Comparison of ENCODE assay signal across 21 cellular contexts in genomic region chr3:99269606-99270355, GRCh38.
A peak's percentile ranks its signal among the peaks of the same experiment; 100 is the strongest.
DNase-seq lines count a peak whose midpoint lies in the region; ATAC-seq and TF ChIP-seq lines count a peak whose summit lies in the region.
"Had no signal": no experiment of that assay in that cellular context is flagged by ENCODE, and none has a peak within 500 bp of the region (broad histone marks: within the 10 kb centered on the region; RNA-seq: fewer than 3 reads in every experiment).

No MANE protein-coding gene starts in this region.

- peak; percentile 65 for DNase-seq in GM23248
- peak; percentile 89 for DNase-seq in esophagus muscularis mucosa (ENCODE audit: extremely low spot score)
- DNase-seq in right cardiac atrium: peak; percentile 41 to 81 (median 55)
- DNase-seq in superior temporal gyrus (ENCODE audit: extremely low spot score): peak; percentile 36
- DNase-seq in ovary: no peak
- DNase-seq in smooth muscle cell (lab: John Stamatoyannopoulos, UW; ENCODE audit: unreplicated experiment): no peak
- no peak for DNase-seq in mucosa of descending colon
- DNase-seq: activated CD4-positive, alpha-beta memory T cell treated with anti-CD3 and anti-CD28 coated beads for 36 hours; activated naive CD4-positive, alpha-beta T cell treated with Interleukin-2 at 50 U/mL for 16 hours; Calu3; HCEC 1CT; hippocampal formation; islet precursor cell; MM.1S; NCI-H1694 treated with DMSO at 0.1 percent for 48 hours; NCI-H446; right lobe of liver; stimulated activated CD4-positive, alpha-beta T cell treated with anti-CD3 and anti-CD28 coated beads, Interleukin-1b, Interleukin-23, amount 100 ng/mL, for 48 hours; WERI-Rb-1 had no signal

- H3K36me3 ChIP-seq in GM23248 (ENCODE audit: low read depth) (no peaks in the 10 kb centered on the region), esophagus muscularis mucosa (no peaks in the 10 kb centered on the region), ovary (no peaks in the 10 kb centered on the region), smooth muscle cell (ENCODE audit: low read depth) (no peaks in the 10 kb centered on the region), mucosa of descending colon (ENCODE audit: low read depth) (no peaks in the 10 kb centered on the region)
- H3K36me3 ChIP-seq: right lobe of liver, WERI-Rb-1 had no signal

- H3F3A ChIP-seq in GM23248 (ENCODE audit: insufficient read depth): peaks cover 7% of the 10 kb centered on the region; the same call in 1 of the 2 replicates
- no peaks in the 10 kb centered on the region for H3F3A ChIP-seq in smooth muscle cell (ENCODE audit: low read depth)

- H3K9ac ChIP-seq in GM23248 (no peak overlapping the region), smooth muscle cell (ENCODE audit: low read depth) (no peak overlapping the region)

- ATAC-seq in right cardiac atrium (peak; percentile 85 to 98), HG02623 (IDR thresholded peaks at IDR 0.05; ENCODE audit: unreplicated experiment) (no peak), mucosa of descending colon (no peak)
- ATAC-seq: right lobe of liver had no signal

- H3K79me2 ChIP-seq in GM23248 (ENCODE audit: insufficient read depth) (no peaks in the 10 kb centered on the region), smooth muscle cell (ENCODE audit: low read depth) (no peaks in the 10 kb centered on the region)

- H3K9me3 ChIP-seq in GM23248 (ENCODE audit: low read depth): no peaks in the 10 kb centered on the region
- no peaks in the 10 kb centered on the region for H3K9me3 ChIP-seq in esophagus muscularis mucosa
- H3K9me3 ChIP-seq in right cardiac atrium (ENCODE audit: control insufficient read depth, low read length): no peaks in the 10 kb centered on the region
- no peaks in the 10 kb centered on the region for H3K9me3 ChIP-seq in ovary
- H3K9me3 ChIP-seq in smooth muscle cell (replicated peaks; ENCODE audit: low read depth): no peaks in the 10 kb centered on the region
- H3K9me3 ChIP-seq in mucosa of descending colon: no peaks in the 10 kb centered on the region
- H3K9me3 ChIP-seq: right lobe of liver had no signal

- peaks cover 4% of the 10 kb centered on the region; the same call in 1 of the 2 replicates for H3K9me2 ChIP-seq in GM23248 (ENCODE audit: insufficient read depth)

- in situ Hi-C loops in GM23248 (cut with MboI): no loop called here

- intact Hi-C loops in esophagus muscularis mucosa (cut with DNase I) (no loop called here), right cardiac atrium (cut with DNase I) (no loop called here), ovary (cut with DNase I) (no loop called here), mucosa of descending colon (cut with DNase I, micrococcal nuclease) (no loop called here)

- TF ChIP-seq POLR2A in esophagus muscularis mucosa (IDR thresholded peaks at IDR 0.05; ENCODE audit: low read depth): no peak
- no peak for TF ChIP-seq POLR2A in ovary (IDR thresholded peaks at IDR 0.05)

- H2AFZ ChIP-seq in GM23248: peak overlapping the region; percentile 21; the same call in 1 of the 2 replicates
- H2AFZ ChIP-seq in smooth muscle cell (ENCODE audit: low read depth): no peak overlapping the region

- no peak for TF ChIP-seq CTCF in esophagus muscularis mucosa (IDR thresholded peaks at IDR 0.05)
- no peak for TF ChIP-seq CTCF in ovary (IDR thresholded peaks at IDR 0.05)
- TF ChIP-seq CTCF in smooth muscle cell (IDR thresholded peaks at IDR 0.05; ENCODE audit: borderline replicate concordance, insufficient read depth, poor library complexity, severe bottlenecking): no peak
- no peak for TF ChIP-seq CTCF in mucosa of descending colon (IDR thresholded peaks at IDR 0.05)

- no peak for TF ChIP-seq EP300 in esophagus muscularis mucosa (IDR thresholded peaks at IDR 0.05)
- no peak for TF ChIP-seq EP300 in ovary (IDR thresholded peaks at IDR 0.05)

- H3K4me2 ChIP-seq in GM23248 (ENCODE audit: unreplicated experiment) (peak overlapping the region; percentile 19), smooth muscle cell (no peak overlapping the region)

- 15 to 17% methylated on average over 9 of the region's 9 CpGs for WGBS in GM23248 (ENCODE audit: low coverage in 1 of 2, low lambda C conversion rate in 2 of 2, missing lambda C conversion rate in 2 of 2), 2 experiments
- 73% methylated on average over 9 of the region's 9 CpGs for WGBS in esophagus muscularis mucosa
- WGBS in right cardiac atrium: 61% methylated on average over 9 of the region's 9 CpGs
- 61 to 83% (median 72%) methylated on average over 9 of the region's 9 CpGs for WGBS in ovary, 3 donors
- 72% methylated on average over 9 of the region's 9 CpGs for WGBS in smooth muscle cell (ENCODE audit: low lambda C conversion rate)

- H4K20me1 ChIP-seq in GM23248 (ENCODE audit: insufficient read depth): no peaks in the 10 kb centered on the region
- H4K20me1 ChIP-seq in smooth muscle cell (ENCODE audit: low read depth): no peaks in the 10 kb centered on the region

- H3K27me3 ChIP-seq in GM23248 (replicated peaks; ENCODE audit: insufficient read depth) (no peaks in the 10 kb centered on the region), esophagus muscularis mucosa (no peaks in the 10 kb centered on the region), right cardiac atrium (ENCODE audit: control insufficient read depth, insufficient read depth) (no peaks in the 10 kb centered on the region), ovary (no peaks in the 10 kb centered on the region), smooth muscle cell (ENCODE audit: low read depth) (no peaks in the 10 kb centered on the region)
- H3K27me3 ChIP-seq: right lobe of liver had no signal

- no peak overlapping the region for H3K27ac ChIP-seq in GM23248
- peak overlapping the region in 1 of 4 donors; percentile 14 for H3K27ac ChIP-seq in esophagus muscularis mucosa (replicated peaks in 1 of 4)
- peak overlapping the region; percentile 70 for H3K27ac ChIP-seq in right cardiac atrium (ENCODE audit: low read length)
- H3K27ac ChIP-seq in ovary: no peak overlapping the region
- H3K27ac ChIP-seq in smooth muscle cell (ENCODE audit: low read depth): no peak overlapping the region
- H3K27ac ChIP-seq: epithelial cell of prostate, right lobe of liver, WERI-Rb-1 had no signal

- H3K4me3 ChIP-seq in GM23248 (no peak overlapping the region), esophagus muscularis mucosa (no peak overlapping the region), right cardiac atrium (ENCODE audit: low read length) (no peak overlapping the region), ovary (no peak overlapping the region), smooth muscle cell (no peak overlapping the region), mucosa of descending colon (no peak overlapping the region)
- H3K4me3 ChIP-seq: right lobe of liver had no signal

- H3K4me1 ChIP-seq in GM23248 (ENCODE audit: insufficient read depth) (no peaks in the 10 kb centered on the region), esophagus muscularis mucosa (no peaks in the 10 kb centered on the region), right cardiac atrium (ENCODE audit: control insufficient read depth, insufficient read depth, low read length) (no peaks in the 10 kb centered on the region), ovary (ENCODE audit: insufficient read depth) (no peaks in the 10 kb centered on the region), smooth muscle cell (ENCODE audit: low read depth) (no peaks in the 10 kb centered on the region), mucosa of descending colon (ENCODE audit: low read depth) (no peaks in the 10 kb centered on the region)
- H3K4me1 ChIP-seq: right lobe of liver had no signal

Comparison
In these comparisons a context has a peak if more than half of its experiments do, and no peak if none do; other contexts are left out.
1. DNase-seq: peak in GM23248 (single experiment), esophagus muscularis mucosa (single experiment), right cardiac atrium (3 of 3) and superior temporal gyrus (single experiment); none in ovary (0 of 5), smooth muscle cell (single experiment) and mucosa of descending colon (0 of 3).
2. ATAC-seq: peak in right cardiac atrium (2 of 2); none in HG02623 (single experiment) and mucosa of descending colon (single experiment).